17 cellular contexts compared by ENCODE assay signal in genomic region chr12:5577239-5577638, GRCh38.
"Had no signal": no experiment of that assay in that cellular context is flagged by ENCODE, and none has a peak within 500 bp of the region (broad histone marks: within the 10 kb centered on the region; RNA-seq: fewer than 3 reads in every experiment).

No MANE protein-coding gene starts in this region.

- DNase-seq: activated CD4-positive, alpha-beta T cell treated with anti-CD3 and anti-CD28 coated beads, Interleukin-2, amount 10 ng/mL, durations not matched to agents 7 days and 5 days; activated CD8-positive, alpha-beta memory T cell treated with anti-CD3 and anti-CD28 coated beads for 24 hours; activated naive CD4-positive, alpha-beta T cell treated with anti-CD3 and anti-CD28 coated beads, Interleukin-2, amount 10 ng/mL, durations not matched to agents 7 days and 5 days; activated T-cell treated with anti-CD3 and anti-CD28 coated beads for 4 hours; caudate nucleus; cortex of kidney; effector memory CD4-positive, alpha-beta T cell; erythroblast; immature natural killer cell; mammary epithelial cell; ovary; tibial artery had no signal

- H3K27me3 ChIP-seq: ovary, vagina had no signal

- H3K27ac ChIP-seq: ovary, skin epidermis, tibial artery, vagina had no signal

- H3K4me3 ChIP-seq: ovary, skin epidermis, tibial artery, vagina had no signal

- H3K9me3 ChIP-seq: ovary, tibial artery, vagina had no signal

- H3K36me3 ChIP-seq: ovary, tibial artery, vagina had no signal

- ATAC-seq: activated T-helper 17 cell treated with anti-CD3 and anti-CD28 coated beads, Interleukin-2, amount 50 U/mL, for 72 hours; natural killer cell treated with Interleukin-12 subunit alpha and Interleukin-12 subunit beta and Interleukin-15 and Interleukin-18, amount 100 ng/mL, for 72 hours; stimulated activated effector memory CD8-positive, alpha-beta T cell treated with anti-CD3 and anti-CD28 coated beads, Interleukin-12 subunit alpha, Interleukin-12 subunit beta, amount 100 ng/mL, for 72 hours had no signal
